ENCODE assay signal across 8 cellular contexts in the genomic region with DNA sequence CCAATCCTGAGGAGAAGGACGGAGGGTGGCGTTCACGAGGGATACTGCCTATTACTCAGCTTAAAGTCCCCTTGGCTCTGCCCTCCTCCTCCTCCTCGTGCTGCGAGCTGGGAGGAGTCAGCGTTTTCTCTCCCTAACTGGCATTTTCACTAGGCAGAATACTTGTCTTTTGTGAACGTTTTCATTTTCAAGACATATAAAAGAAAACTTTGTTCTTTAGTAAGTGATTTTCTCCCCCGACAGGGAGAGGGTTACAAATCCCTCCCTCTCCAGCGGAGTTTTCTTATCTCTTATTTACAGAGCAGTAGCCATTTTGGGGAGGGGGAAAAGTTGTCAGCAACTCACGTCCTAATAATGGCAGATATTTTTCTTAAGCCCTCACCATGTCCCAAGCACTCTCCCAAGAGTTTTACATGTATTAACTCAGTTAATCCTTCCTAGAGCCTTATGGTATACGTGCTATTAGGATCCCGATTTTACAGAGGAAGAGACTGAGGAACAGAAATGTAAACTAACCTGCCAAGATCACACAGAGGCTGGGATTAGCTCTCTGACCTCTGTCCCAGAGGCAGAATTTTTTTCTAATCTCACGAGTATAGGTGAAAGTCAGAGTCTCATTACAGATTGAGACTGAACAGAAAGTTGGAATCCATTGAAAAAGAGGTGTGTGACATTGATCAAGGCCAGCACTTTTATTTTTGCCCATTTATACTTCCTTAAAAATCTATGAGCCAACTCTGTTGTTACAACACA. TPM values are rescaled to one million over a fixed set of nuclear protein-coding genes. Genes with fewer than 3 reads are reported as not detected.
A peak's percentile ranks its signal among the peaks of the same experiment; 100 is the strongest.
DNase-seq lines count a peak whose midpoint lies in the region; ATAC-seq and TF ChIP-seq lines count a peak whose summit lies in the region.

No MANE protein-coding gene starts in this region.

- no peaks in the 10 kb centered on the region for H3K27me3 ChIP-seq in naive thymus-derived CD4-positive, alpha-beta T cell (ENCODE audit: control insufficient read depth in 2 of 2, insufficient read depth in 2 of 2, low read length in 2 of 2)
- H3K27me3 ChIP-seq in transverse colon, result no peaks in the 10 kb centered on the region

- H3K4me3 ChIP-seq in naive thymus-derived CD4-positive, alpha-beta T cell (ENCODE audit: low read length), result peak overlapping the region; percentile 56
- peak overlapping the region in 3 of 4 donors; percentile 19 to 42 (median 24) for H3K4me3 ChIP-seq in transverse colon

- H3K9me3 Mint-ChIP-seq in activated T-cell treated with anti-CD3 and anti-CD28 coated beads, Interleukin-2, amount 50 U/mL, for 4 hours, result no peaks in the 10 kb centered on the region
- H3K9me3 Mint-ChIP-seq in naive thymus-derived CD4-positive, alpha-beta T cell, result no peaks in the 10 kb centered on the region

- ATAC-seq in HG02759 (IDR thresholded peaks at IDR 0.05; ENCODE audit: unreplicated experiment), result peak; percentile 78
- ATAC-seq in activated T-cell treated with anti-CD3 and anti-CD28 coated beads, Interleukin-2, amount 50 U/mL, for 4 hours, result peak; percentile 89 to 93
- peak; percentile 83 for ATAC-seq in naive thymus-derived CD4-positive, alpha-beta T cell

- CTCF ChIA-PET in naive thymus-derived CD4-positive, alpha-beta T cell (lab: Charles Lee), result interaction anchor here (0.6 to 2.6 kb wide), 7 partner anchors 14 to 1383 kb away, joined by 3 to 11 read pairs (median 6); no protein-coding TSS in a partner anchor

- peak overlapping the region; percentile 74 for H3K27ac ChIP-seq in naive thymus-derived CD4-positive, alpha-beta T cell (ENCODE audit: low read depth, low read length)
- peak overlapping the region; percentile 89 to 96 (median 93) for H3K27ac ChIP-seq in transverse colon

- intact Hi-C loops in naive thymus-derived CD4-positive, alpha-beta T cell (cut with micrococcal nuclease), result loop anchor here (1.0 to 5.0 kb wide), 6 partner anchors 19 to 128 kb away; no protein-coding TSS in a partner anchor
- intact Hi-C loops in transverse colon (cut with DNase I; ENCODE audit: low total_unique reads), result no loop called here

- no peak for TF ChIP-seq EP300 in transverse colon (IDR thresholded peaks at IDR 0.05; ENCODE audit: low read depth)

- POLR2A ChIA-PET in naive thymus-derived CD4-positive, alpha-beta T cell (lab: Charles Lee), result interaction anchor here (0.6 to 5.0 kb wide), 17 partner anchors 9 to 293 kb away, joined by 3 to 74 read pairs (median 7); partner anchors contain the start of gene ZNF217

- H3K36me3 Mint-ChIP-seq in activated T-cell treated with anti-CD3 and anti-CD28 coated beads, Interleukin-2, amount 50 U/mL, for 4 hours (ENCODE audit: insufficient read depth), result no peaks in the 10 kb centered on the region
- no peaks in the 10 kb centered on the region for H3K36me3 Mint-ChIP-seq in naive thymus-derived CD4-positive, alpha-beta T cell

- peak overlapping the region; percentile 82 for H3K4me3 Mint-ChIP-seq in activated T-cell treated with anti-CD3 and anti-CD28 coated beads, Interleukin-2, amount 50 U/mL, for 4 hours
- H3K4me3 Mint-ChIP-seq in naive thymus-derived CD4-positive, alpha-beta T cell, result peak overlapping the region; percentile 78 to 92 (median 87)

- H3K4me1 Mint-ChIP-seq in activated T-cell treated with anti-CD3 and anti-CD28 coated beads, Interleukin-2, amount 50 U/mL, for 4 hours (ENCODE audit: low read depth), result peaks cover 36% of the 10 kb centered on the region
- H3K4me1 Mint-ChIP-seq in naive thymus-derived CD4-positive, alpha-beta T cell, result peaks cover 17 to 53% (median 44%) of the 10 kb centered on the region in 7 donors

- DNase-seq in GM04504 (ENCODE audit: low read depth) (peak; percentile 69), NCI-H82 (lab: John Stamatoyannopoulos, UW) (peak; percentile 92), fibroblast of peridontal ligament (ENCODE audit: extremely low read depth) (peak; percentile 83), transverse colon (peak; percentile 74), NCI-H2196 treated with DMSO at 0.1 percent for 48 hours (lab: John Stamatoyannopoulos, UW; ENCODE audit: unreplicated experiment) (no peak)
- DNase-seq in activated T-cell treated with anti-CD3 and anti-CD28 coated beads, Interleukin-2, amount 50 U/mL, for 4 hours, result peak; percentile 30
- DNase-seq in naive thymus-derived CD4-positive, alpha-beta T cell, result peak in 4 of 9 donors; percentile 28 to 44 (median 31)

- TF ChIP-seq POLR2A in transverse colon (IDR thresholded peaks at IDR 0.05), result no peak

- TF ChIP-seq CTCF in transverse colon (IDR thresholded peaks at IDR 0.05), result no peak

- H3K36me3 ChIP-seq in naive thymus-derived CD4-positive, alpha-beta T cell (ENCODE audit: control insufficient read depth in 2 of 3, insufficient read depth in 3 of 3, low read length in 3 of 3), result no peaks in the 10 kb centered on the region
- H3K36me3 ChIP-seq in transverse colon, result no peaks in the 10 kb centered on the region

- H3K4me1 ChIP-seq in naive thymus-derived CD4-positive, alpha-beta T cell (ENCODE audit: control insufficient read depth in 2 of 2, insufficient read depth in 2 of 2, low read length in 2 of 2), result peaks cover 31 to 32% of the 10 kb centered on the region in 2 donors
- H3K4me1 ChIP-seq in transverse colon, result peaks cover 20 to 48% (median 28%) of the 10 kb centered on the region in 4 donors

- H3K27me3 Mint-ChIP-seq in activated T-cell treated with anti-CD3 and anti-CD28 coated beads, Interleukin-2, amount 50 U/mL, for 4 hours (ENCODE audit: low read depth), result no peaks in the 10 kb centered on the region
- no peaks in the 10 kb centered on the region for H3K27me3 Mint-ChIP-seq in naive thymus-derived CD4-positive, alpha-beta T cell

- 0 to 5% methylated on average over 9 to 13 of the region's 13 CpGs for WGBS in transverse colon (ENCODE audit: low coverage in 1 of 2), 2 donors

- H3K9me3 ChIP-seq in naive thymus-derived CD4-positive, alpha-beta T cell (ENCODE audit: control insufficient read depth in 2 of 3, low read length in 3 of 3), result no peaks in the 10 kb centered on the region
- H3K9me3 ChIP-seq in transverse colon, result no peaks in the 10 kb centered on the region

- in situ Hi-C loops in transverse colon (cut with MboI; ENCODE audit: low pct_ligation_motif_present in 1 of 4, low pct_unique_long_range_greater_than_20kb in 1 of 4, low sequenced_read_pairs in 3 of 4), result no loop called here

- peak overlapping the region; percentile 91 to 98 (median 97) for H3K27ac Mint-ChIP-seq in naive thymus-derived CD4-positive, alpha-beta T cell

RNA-seq across cellular contexts. Expression of gene ZNF217, which starts 30.0 kb away (rescaled TPM):
- 10 to 100 TPM; 25.9 to 27.8 (median 26.4) TPM for total RNA-seq in activated T-cell treated with anti-CD3 and anti-CD28 coated beads, Interleukin-2, amount 50 U/mL, for 4 hours
- 100 to 1,000 TPM in 3 of 5 experiments, 10 to 100 TPM in 2; 72.6 to 104 (median 100) TPM for total RNA-seq in naive thymus-derived CD4-positive, alpha-beta T cell
- 10 to 100 TPM; 17.3 to 55.2 TPM for polyA plus RNA-seq in naive thymus-derived CD4-positive, alpha-beta T cell
- total RNA-seq in transverse colon, result 10 to 100 TPM; 28.9 to 82.6 (median 46.0) TPM
